Comparison of ENCODE assay signal across 1 cellular context in the genomic region with DNA sequence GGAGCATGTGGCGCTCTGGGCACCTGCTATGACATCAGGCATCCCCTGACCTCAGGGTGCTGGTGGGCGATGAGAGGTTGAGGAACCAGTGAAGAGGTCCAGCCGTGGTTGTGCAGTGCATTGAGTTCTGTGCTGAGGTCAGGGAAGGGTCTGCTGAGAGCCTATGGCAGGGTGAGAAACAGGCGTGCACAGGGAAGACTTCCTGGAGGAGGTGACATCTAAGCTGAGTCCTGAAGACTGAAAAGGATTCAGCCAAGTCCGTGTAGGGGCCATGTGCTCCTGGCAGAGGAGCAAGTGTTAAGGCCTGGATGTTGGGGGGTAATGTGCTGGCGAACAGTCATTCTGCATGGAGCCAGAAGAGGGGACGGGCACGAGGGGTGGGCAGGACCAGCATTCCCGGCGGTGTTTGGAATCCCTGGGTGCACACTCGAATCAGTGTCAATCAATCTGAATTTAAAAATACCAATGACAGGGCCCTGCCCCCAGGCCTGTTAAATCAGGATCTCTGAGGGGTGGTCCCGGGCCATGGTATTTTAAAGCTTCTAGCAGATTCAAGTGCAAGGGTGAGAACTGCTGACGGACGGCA.
TF ChIP-seq lines count a peak whose summit lies in the region.

No MANE protein-coding gene starts in this region.

TF ChIP-seq in A549, 52 proteins besides CTCF, POLR2A, EP300 and RAD21:
- TF ChIP-seq, protein P1, sequence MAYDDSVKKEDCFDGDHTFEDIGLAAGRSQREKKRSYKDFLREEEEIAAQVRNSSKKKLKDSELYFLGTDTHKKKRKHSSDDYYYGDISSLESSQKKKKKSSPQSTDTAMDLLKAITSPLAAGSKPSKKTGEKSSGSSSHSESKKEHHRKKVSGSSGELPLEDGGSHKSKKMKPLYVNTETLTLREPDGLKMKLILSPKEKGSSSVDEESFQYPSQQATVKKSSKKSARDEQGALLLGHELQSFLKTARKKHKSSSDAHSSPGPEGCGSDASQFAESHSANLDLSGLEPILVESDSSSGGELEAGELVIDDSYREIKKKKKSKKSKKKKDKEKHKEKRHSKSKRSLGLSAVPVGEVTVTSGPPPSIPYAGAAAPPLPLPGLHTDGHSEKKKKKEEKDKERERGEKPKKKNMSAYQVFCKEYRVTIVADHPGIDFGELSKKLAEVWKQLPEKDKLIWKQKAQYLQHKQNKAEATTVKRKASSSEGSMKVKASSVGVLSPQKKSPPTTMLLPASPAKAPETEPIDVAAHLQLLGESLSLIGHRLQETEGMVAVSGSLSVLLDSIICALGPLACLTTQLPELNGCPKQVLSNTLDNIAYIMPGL (CRISPR knock-in tag; IDR thresholded peaks at IDR 0.05; ENCODE audit: borderline replicate concordance), result no peak
- no peak for TF ChIP-seq RARB (CRISPR knock-in tag; IDR thresholded peaks at IDR 0.05)
- peak; percentile 78 for TF ChIP-seq ZFP36 (IDR thresholded peaks at IDR 0.05; ENCODE audit: borderline replicate concordance, partially characterized antibody)
- TF ChIP-seq MYC (IDR thresholded peaks at IDR 0.05; ENCODE audit: borderline replicate concordance, low read length), result no peak
- no peak for TF ChIP-seq TFCP2L1 (CRISPR knock-in tag; IDR thresholded peaks at IDR 0.05)
- no peak for TF ChIP-seq HOXB13 (CRISPR knock-in tag; IDR thresholded peaks at IDR 0.05; ENCODE audit: low read depth)
